Comparison of ENCODE assay signal across 18 cellular contexts in the genomic region with DNA sequence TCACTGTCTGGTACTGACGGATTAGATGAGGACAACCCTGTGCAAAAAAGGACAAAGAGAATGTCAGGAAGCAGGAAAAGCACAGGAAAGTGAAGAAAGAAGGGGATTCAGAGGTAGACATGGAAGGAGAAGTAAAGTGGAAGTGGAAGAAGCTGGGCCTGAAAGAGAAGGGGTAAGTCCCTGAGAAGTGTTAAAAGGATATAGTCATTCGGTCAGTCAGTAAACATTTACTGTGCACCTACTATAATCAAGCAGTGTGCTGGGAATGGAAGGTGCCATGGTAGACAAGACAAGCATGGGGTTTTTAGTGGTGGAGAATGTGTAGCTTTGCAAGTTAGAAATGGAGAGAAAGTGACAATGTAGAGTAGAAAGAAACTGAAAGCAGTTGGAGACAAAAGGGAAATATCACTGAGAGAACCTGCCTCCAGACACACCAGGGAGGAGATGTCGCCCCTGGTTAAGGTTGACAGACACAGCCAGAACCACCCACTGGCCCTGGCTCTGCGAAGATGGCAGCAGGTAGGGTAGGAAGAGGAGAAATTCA. TPM values are rescaled to one million over a fixed set of nuclear protein-coding genes. Genes with fewer than 3 reads are reported as not detected.
A peak's percentile ranks its signal among the peaks of the same experiment; 100 is the strongest.
DNase-seq lines count a peak whose midpoint lies in the region; ATAC-seq, FAIRE-seq and TF ChIP-seq lines count a peak whose summit lies in the region.
"Had no signal": no experiment of that assay in that cellular context is flagged by ENCODE, and none has a peak within 500 bp of the region (broad histone marks: within the 10 kb centered on the region; RNA-seq: fewer than 3 reads in every experiment).

No MANE protein-coding gene starts in this region.

- no peaks in the 10 kb centered on the region for H3K9me3 Mint-ChIP-seq in T-helper 2 cell treated with Interferon-gamma antibody and Interleukin-4, amounts not matched to agents 5 μg/mL and 100 μg/mL, for 36 hours
- H3K9me3 Mint-ChIP-seq in dendritic cell treated with granulocyte-macrophage colony-stimulating factor and Interleukin-4, amounts not matched to agents 40 ng/mL and 50 ng/mL, for 4 days, result no peaks in the 10 kb centered on the region
- H3K9me3 Mint-ChIP-seq in stimulated activated naive B cell treated with anti-CD40 and anti-IgM and Interleukin-4, amounts not matched to agents 10 μg/mL and 1 μg/mL and 100 μg/mL, for 72 hours, result no peaks in the 10 kb centered on the region

- H3K4me1 ChIP-seq in HepG2 (ENCODE audit: insufficient read depth, low read length), result peaks cover 13% of the 10 kb centered on the region
- H3K4me1 ChIP-seq in right lobe of liver, result peaks cover 0 to 9% (median 0%) of the 10 kb centered on the region in 4 donors

- no peak overlapping the region for H2AFZ ChIP-seq in HepG2 (ENCODE audit: low read length)

- H3K79me2 ChIP-seq in HepG2 (ENCODE audit: insufficient read depth, low read length), result peaks cover 9% of the 10 kb centered on the region

- no peaks in the 10 kb centered on the region for H3K27me3 Mint-ChIP-seq in T-helper 2 cell treated with Interferon-gamma antibody and Interleukin-4, amounts not matched to agents 5 μg/mL and 100 μg/mL, for 36 hours (ENCODE audit: low read depth)
- no peaks in the 10 kb centered on the region for H3K27me3 Mint-ChIP-seq in dendritic cell treated with granulocyte-macrophage colony-stimulating factor and Interleukin-4, amounts not matched to agents 40 ng/mL and 50 ng/mL, for 4 days
- no peaks in the 10 kb centered on the region for H3K27me3 Mint-ChIP-seq in stimulated activated naive B cell treated with anti-CD40 and anti-IgM and Interleukin-4, amounts not matched to agents 10 μg/mL and 1 μg/mL and 100 μg/mL, for 72 hours

- H3K9me3 ChIP-seq in HepG2 (ENCODE audit: low read length) (no peaks in the 10 kb centered on the region), right lobe of liver (no peaks in the 10 kb centered on the region)
- H3K9me3 ChIP-seq: BLaER1 had no signal

- FAIRE-seq in HepG2 (lab: Jason Lieb, UNC), result no peak
- FAIRE-seq: GM12891, GM18507 had no signal

- H3K36me3 Mint-ChIP-seq in T-helper 2 cell treated with Interferon-gamma antibody and Interleukin-4, amounts not matched to agents 5 μg/mL and 100 μg/mL, for 36 hours (ENCODE audit: low read depth), result peaks cover 1% of the 10 kb centered on the region
- H3K36me3 Mint-ChIP-seq in dendritic cell treated with granulocyte-macrophage colony-stimulating factor and Interleukin-4, amounts not matched to agents 40 ng/mL and 50 ng/mL, for 4 days (ENCODE audit: low read depth), result peaks cover 15% of the 10 kb centered on the region
- peaks cover 0 to 4% of the 10 kb centered on the region in 2 donors for H3K36me3 Mint-ChIP-seq in stimulated activated naive B cell treated with anti-CD40 and anti-IgM and Interleukin-4, amounts not matched to agents 10 μg/mL and 1 μg/mL and 100 μg/mL, for 72 hours

- TF ChIP-seq POLR2A in HepG2 (IDR thresholded peaks at IDR 0.05; ENCODE audit: insufficient read depth in 1 of 2, low read depth in 2 of 2, low read length in 2 of 2) (no peak), right lobe of liver (IDR thresholded peaks at IDR 0.05) (no peak)

- H3K4me3 ChIP-seq in HepG2 (replicated peaks in 1 of 3; ENCODE audit: insufficient read depth in 1 of 3, low read depth in 2 of 3, low read length in 3 of 3) (no peak overlapping the region), right lobe of liver (no peak overlapping the region)
- H3K4me3 ChIP-seq: BLaER1 had no signal

- peak overlapping the region; percentile 45 for H3K27ac Mint-ChIP-seq in T-helper 2 cell treated with Interferon-gamma antibody and Interleukin-4, amounts not matched to agents 5 μg/mL and 100 μg/mL, for 36 hours
- peak overlapping the region; percentile 0 for H3K27ac Mint-ChIP-seq in dendritic cell treated with granulocyte-macrophage colony-stimulating factor and Interleukin-4, amounts not matched to agents 40 ng/mL and 50 ng/mL, for 4 days
- peak overlapping the region; percentile 26 for H3K27ac Mint-ChIP-seq in stimulated activated naive B cell treated with anti-CD40 and anti-IgM and Interleukin-4, amounts not matched to agents 10 μg/mL and 1 μg/mL and 100 μg/mL, for 72 hours

- ATAC-seq in HepG2 (no peak), right lobe of liver (no peak), HG02884 (IDR thresholded peaks at IDR 0.05; ENCODE audit: unreplicated experiment) (no peak)
- ATAC-seq in stimulated activated naive B cell treated with anti-CD40 and anti-IgM and Interleukin-4, amounts not matched to agents 10 μg/mL and 1 μg/mL and 100 μg/mL, for 72 hours (replicated peaks), result no peak
- ATAC-seq: Panc1, Right ventricle myocardium inferior had no signal

- intact Hi-C loops in HepG2 (cut with micrococcal nuclease; ENCODE audit: unreplicated experiment) (no loop called here), right lobe of liver (cut with DNase I) (loop anchor here (5.0 kb wide), 1 partner anchor 44 kb away; no protein-coding TSS in a partner anchor)
- intact Hi-C loops in dendritic cell treated with granulocyte-macrophage colony-stimulating factor and Interleukin-4, amounts not matched to agents 40 ng/mL and 50 ng/mL, for 4 days (cut with micrococcal nuclease), result loop anchor here (2.0 kb wide), 1 partner anchor 115 kb away; no protein-coding TSS in a partner anchor

- 90% methylated on average over 4 of the region's 4 CpGs for WGBS in HepG2 (ENCODE audit: low lambda C conversion rate)
- 73% methylated on average over 3 of the region's 4 CpGs for WGBS in right lobe of liver (ENCODE audit: insufficient coverage, low coverage, low lambda C conversion rate, missing lambda C conversion rate)

- POLR2A ChIA-PET in HepG2 (lab: Yijun Ruan, JAX), result interaction anchor here (1.7 kb wide), 1 partner anchor 51 kb away, joined by 5 read pairs; the partner anchor contains the start of gene SCRN2

- H3K9ac ChIP-seq in HepG2 (ENCODE audit: insufficient read depth, low read depth, low read length), result no peak overlapping the region
- H3K9ac ChIP-seq: BLaER1, KMS-11 had no signal

- TF ChIP-seq RAD21 in HepG2 (CRISPR knock-in tag; IDR thresholded peaks at IDR 0.05), result no peak

- H3K27ac ChIP-seq in HepG2 (ENCODE audit: extremely low read length, insufficient read depth, low read length) (no peak overlapping the region), right lobe of liver (no peak overlapping the region)
- H3K27ac ChIP-seq: BLaER1, KMS-11 had no signal

- no peak for TF ChIP-seq CTCF in HepG2 (CRISPR knock-in tag; IDR thresholded peaks at IDR 0.05)
- no peak for TF ChIP-seq CTCF in right lobe of liver (IDR thresholded peaks at IDR 0.05)

- peaks cover 20% of the 10 kb centered on the region for H3K4me1 Mint-ChIP-seq in T-helper 2 cell treated with Interferon-gamma antibody and Interleukin-4, amounts not matched to agents 5 μg/mL and 100 μg/mL, for 36 hours (ENCODE audit: low read depth)
- H3K4me1 Mint-ChIP-seq in dendritic cell treated with granulocyte-macrophage colony-stimulating factor and Interleukin-4, amounts not matched to agents 40 ng/mL and 50 ng/mL, for 4 days (ENCODE audit: low read depth), result peaks cover 35% of the 10 kb centered on the region
- peaks cover 18 to 31% of the 10 kb centered on the region in 2 donors for H3K4me1 Mint-ChIP-seq in stimulated activated naive B cell treated with anti-CD40 and anti-IgM and Interleukin-4, amounts not matched to agents 10 μg/mL and 1 μg/mL and 100 μg/mL, for 72 hours

- H3K36me3 ChIP-seq in HepG2 (replicated peaks in 1 of 2; ENCODE audit: control insufficient read depth in 1 of 2, insufficient read depth in 2 of 2, low read length in 2 of 2) (no peaks in the 10 kb centered on the region), right lobe of liver (no peaks in the 10 kb centered on the region)
- H3K36me3 ChIP-seq: BLaER1 had no signal

- TF ChIP-seq EP300 in HepG2 (IDR thresholded peaks at IDR 0.05; ENCODE audit: low read depth in 2 of 2, low read length in 2 of 2) (no peak), HepG2 (CRISPR knock-in tag; IDR thresholded peaks at IDR 0.05; ENCODE audit: borderline replicate concordance) (no peak)

- in situ Hi-C loops in HepG2 (cut with HindIII; ENCODE audit: extremely low pct_ligation_motif_present, low pct_unique_long_range_greater_than_20kb), result loop anchor here (5.0 kb wide), 1 partner anchor 49 kb away; the partner anchor contains the start of gene SCRN2

- CTCF ChIA-PET in HepG2 (lab: Yijun Ruan, JAX; ENCODE audit: low intra/inter-chr PET ratio, low total read pairs), result interaction anchor here (5.7 kb wide), 1 partner anchor 49 kb away, joined by 162 read pairs; the partner anchor contains the start of gene SCRN2

- H3K27me3 ChIP-seq in HepG2 (ENCODE audit: control insufficient read depth in 1 of 2, insufficient read depth in 2 of 2, low read length in 2 of 2) (no peaks in the 10 kb centered on the region; a peak in 1 of 5 replicates), right lobe of liver (no peaks in the 10 kb centered on the region)
- H3K27me3 ChIP-seq: BLaER1 had no signal

- no peak overlapping the region for H3K4me2 ChIP-seq in HepG2 (ENCODE audit: low read depth, low read length)
- H3K4me2 ChIP-seq: BLaER1, KMS-11 had no signal

- DNase-seq in T-helper 2 cell treated with Interferon-gamma antibody and Interleukin-4, amounts not matched to agents 5 μg/mL and 100 μg/mL, for 36 hours (ENCODE audit: low spot score), result no peak
- no peak for DNase-seq in T-helper 2 cell
- DNase-seq in HepG2 (ENCODE audit: low spot score), result no peak
- DNase-seq in right lobe of liver, result no peak
- no peak for DNase-seq in stimulated activated naive B cell treated with anti-CD40 and anti-IgM and Interleukin-4, amounts not matched to agents 10 μg/mL and 1 μg/mL and 100 μg/mL, for 72 hours
- DNase-seq in putamen (ENCODE audit: low spot score), result no peak
- DNase-seq: DMS 273 treated with DMSO at 0.1 percent for 48 hours, GDM1, NCI-H1092 treated with DMSO at 0.1 percent for 48 hours, NCI-H524 had no signal

- H4K20me1 ChIP-seq in HepG2 (ENCODE audit: insufficient read depth, low read length), result no peaks in the 10 kb centered on the region
- H4K20me1 ChIP-seq: BLaER1 had no signal

- no peak overlapping the region for H3K4me3 Mint-ChIP-seq in T-helper 2 cell treated with Interferon-gamma antibody and Interleukin-4, amounts not matched to agents 5 μg/mL and 100 μg/mL, for 36 hours
- H3K4me3 Mint-ChIP-seq in dendritic cell treated with granulocyte-macrophage colony-stimulating factor and Interleukin-4, amounts not matched to agents 40 ng/mL and 50 ng/mL, for 4 days, result no peak overlapping the region
- H3K4me3 Mint-ChIP-seq in stimulated activated naive B cell treated with anti-CD40 and anti-IgM and Interleukin-4, amounts not matched to agents 10 μg/mL and 1 μg/mL and 100 μg/mL, for 72 hours, result peak overlapping the region; percentile 9 to 33

- no TSS peak for BruUV-seq in HepG2 (replicated peaks; lab: Mats Ljungman, UMichigan)

RNA-seq across cellular contexts. Expression of gene SP2, which starts 4.4 kb away (rescaled TPM):
- total RNA-seq in HepG2 (2016; rRNA removed; fragmentation: Illumina TruSeq; extraction: Trizol) (1.4 and 1.5 TPM in 2 replicates), right lobe of liver (1 to 10 TPM; 3.1 to 7.9 (median 5.5) TPM)
- 0.44 and 0.71 TPM in 2 replicates for total RNA-seq in HepG2 (2016; cell fraction: cytosol; rRNA removed; fragmentation: Illumina TruSeq; extraction: Trizol; ENCODE audit: low read depth)
- 1.1 and 1.3 TPM in 2 replicates for total RNA-seq in HepG2 (2016; cell fraction: insoluble cytoplasmic fraction; rRNA removed; fragmentation: Illumina TruSeq; extraction: Trizol)
- total RNA-seq in HepG2 (2016; cell fraction: membrane; rRNA removed; fragmentation: Illumina TruSeq; extraction: Trizol), result 2.2 and 2.7 TPM in 2 replicates
- total RNA-seq in HepG2 (2016; cell fraction: nucleus; rRNA removed; fragmentation: Illumina TruSeq; extraction: Trizol), result 1.6 and 2.4 TPM in 2 replicates
- polyA plus RNA-seq in HepG2 (2011; rRNA removed), result 4.2 and 4.8 TPM in 2 replicates
- polyA plus RNA-seq in HepG2 (2011; cell fraction: cytosol; rRNA removed), result 1.9 and 2.3 TPM in 2 replicates
- 13.9 and 14.8 TPM in 2 replicates for polyA plus RNA-seq in HepG2 (2011; cell fraction: nucleus; rRNA removed)
- polyA plus RNA-seq in HepG2 (2012), result 10.5 and 11.9 TPM in 2 replicates
- 1.5 and 1.9 TPM in 2 replicates for polyA plus RNA-seq in HepG2 (2016; cell fraction: cytosol; fragmentation: Illumina TruSeq; extraction: Trizol; ENCODE audit: low read depth)
- 6.9 and 11.6 TPM in 2 replicates for polyA plus RNA-seq in HepG2 (2016; cell fraction: insoluble cytoplasmic fraction; fragmentation: Illumina TruSeq; extraction: Trizol; ENCODE audit: low read depth)
- polyA plus RNA-seq in HepG2 (2016; cell fraction: membrane; fragmentation: Illumina TruSeq; extraction: Trizol; ENCODE audit: low read depth), result 4.2 and 5.0 TPM in 2 replicates
- 12.2 and 15.0 TPM in 2 replicates for polyA plus RNA-seq in HepG2 (2016; cell fraction: nucleus; fragmentation: Illumina TruSeq; extraction: Trizol; ENCODE audit: insufficient read depth, low read depth)
- 4.3 and 7.9 TPM in 2 replicates for polyA minus RNA-seq in HepG2 (2011; rRNA and poly(A)+ RNA removed; ENCODE audit: low replicate concordance)
- polyA minus RNA-seq in HepG2 (2011; cell fraction: cytosol; rRNA and poly(A)+ RNA removed), result 2.9 and 5.7 TPM in 2 replicates
- polyA minus RNA-seq in HepG2 (2011; cell fraction: nucleus; rRNA and poly(A)+ RNA removed), result 3.1 and 3.5 TPM in 2 replicates

RNA-seq across cellular contexts. Expression of gene SP6, which starts 40.7 kb away (rescaled TPM):
- total RNA-seq in HepG2 (2016; rRNA removed; fragmentation: Illumina TruSeq; extraction: Trizol) (0.07 TPM in 1 of 2 replicates, not detected in the other), right lobe of liver (under 1 TPM in 3 of 6 experiments, not detected in 3; 0.09 to 0.12 (median 0.11) TPM)
- total RNA-seq in HepG2 (2016; cell fraction: cytosol; rRNA removed; fragmentation: Illumina TruSeq; extraction: Trizol; ENCODE audit: low read depth), result not detected in 2 replicates
- 0.04 TPM in 1 of 2 replicates, not detected in the other for total RNA-seq in HepG2 (2016; cell fraction: insoluble cytoplasmic fraction; rRNA removed; fragmentation: Illumina TruSeq; extraction: Trizol)
- 0.03 and 0.10 TPM in 2 replicates for total RNA-seq in HepG2 (2016; cell fraction: membrane; rRNA removed; fragmentation: Illumina TruSeq; extraction: Trizol)
- total RNA-seq in HepG2 (2016; cell fraction: nucleus; rRNA removed; fragmentation: Illumina TruSeq; extraction: Trizol), result not detected in 2 replicates
- 0.07 and 0.09 TPM in 2 replicates for polyA plus RNA-seq in HepG2 (2011; rRNA removed)
- polyA plus RNA-seq in HepG2 (2011; cell fraction: cytosol; rRNA removed), result 0.05 and 0.07 TPM in 2 replicates
- polyA plus RNA-seq in HepG2 (2011; cell fraction: nucleus; rRNA removed), result 0.19 and 0.28 TPM in 2 replicates
- 0.09 TPM in 2 replicates for polyA plus RNA-seq in HepG2 (2012)
- not detected in 2 replicates for polyA plus RNA-seq in HepG2 (2016; cell fraction: cytosol; fragmentation: Illumina TruSeq; extraction: Trizol; ENCODE audit: low read depth)
- 0.09 TPM in 1 of 2 replicates, not detected in the other for polyA plus RNA-seq in HepG2 (2016; cell fraction: insoluble cytoplasmic fraction; fragmentation: Illumina TruSeq; extraction: Trizol; ENCODE audit: low read depth)
- not detected in 2 replicates for polyA plus RNA-seq in HepG2 (2016; cell fraction: membrane; fragmentation: Illumina TruSeq; extraction: Trizol; ENCODE audit: low read depth)
- polyA plus RNA-seq in HepG2 (2016; cell fraction: nucleus; fragmentation: Illumina TruSeq; extraction: Trizol; ENCODE audit: insufficient read depth, low read depth), result 0.15 and 0.19 TPM in 2 replicates
- 0.04 and 0.05 TPM in 2 replicates for polyA minus RNA-seq in HepG2 (2011; rRNA and poly(A)+ RNA removed; ENCODE audit: low replicate concordance)
- not detected in 2 replicates for polyA minus RNA-seq in HepG2 (2011; cell fraction: cytosol; rRNA and poly(A)+ RNA removed)
- polyA minus RNA-seq in HepG2 (2011; cell fraction: nucleus; rRNA and poly(A)+ RNA removed), result not detected in 2 replicates

RNA-seq across cellular contexts. Expression of gene PNPO, which starts 49.8 kb away (rescaled TPM):
- 63.3 and 110 TPM in 2 replicates for total RNA-seq in HepG2 (2016; rRNA removed; fragmentation: Illumina TruSeq; extraction: Trizol)
- 8.6 and 9.4 TPM in 2 replicates for total RNA-seq in HepG2 (2016; cell fraction: cytosol; rRNA removed; fragmentation: Illumina TruSeq; extraction: Trizol; ENCODE audit: low read depth)
- total RNA-seq in HepG2 (2016; cell fraction: insoluble cytoplasmic fraction; rRNA removed; fragmentation: Illumina TruSeq; extraction: Trizol), result 66.0 and 103 TPM in 2 replicates
- total RNA-seq in HepG2 (2016; cell fraction: membrane; rRNA removed; fragmentation: Illumina TruSeq; extraction: Trizol), result 30.0 and 31.1 TPM in 2 replicates
- 31.0 and 31.3 TPM in 2 replicates for total RNA-seq in HepG2 (2016; cell fraction: nucleus; rRNA removed; fragmentation: Illumina TruSeq; extraction: Trizol)
- 47.9 and 48.1 TPM in 2 replicates for polyA plus RNA-seq in HepG2 (2011; rRNA removed)
- 42.3 and 49.3 TPM in 2 replicates for polyA plus RNA-seq in HepG2 (2011; cell fraction: cytosol; rRNA removed)
- 24.7 and 35.1 TPM in 2 replicates for polyA plus RNA-seq in HepG2 (2011; cell fraction: nucleus; rRNA removed)
- 19.7 and 25.0 TPM in 2 replicates for polyA plus RNA-seq in HepG2 (2012)
- 4.4 and 5.2 TPM in 2 replicates for polyA plus RNA-seq in HepG2 (2016; cell fraction: cytosol; fragmentation: Illumina TruSeq; extraction: Trizol; ENCODE audit: low read depth)
- polyA plus RNA-seq in HepG2 (2016; cell fraction: insoluble cytoplasmic fraction; fragmentation: Illumina TruSeq; extraction: Trizol; ENCODE audit: low read depth), result 60.3 and 63.0 TPM in 2 replicates
- polyA plus RNA-seq in HepG2 (2016; cell fraction: membrane; fragmentation: Illumina TruSeq; extraction: Trizol; ENCODE audit: low read depth), result 18.9 and 19.7 TPM in 2 replicates
- polyA plus RNA-seq in HepG2 (2016; cell fraction: nucleus; fragmentation: Illumina TruSeq; extraction: Trizol; ENCODE audit: insufficient read depth, low read depth), result 38.2 and 38.8 TPM in 2 replicates
- polyA minus RNA-seq in HepG2 (2011; rRNA and poly(A)+ RNA removed; ENCODE audit: low replicate concordance), result 64.3 and 90.4 TPM in 2 replicates
- polyA minus RNA-seq in HepG2 (2011; cell fraction: cytosol; rRNA and poly(A)+ RNA removed), result 33.1 and 41.3 TPM in 2 replicates
- polyA minus RNA-seq in HepG2 (2011; cell fraction: nucleus; rRNA and poly(A)+ RNA removed), result 24.2 and 35.4 TPM in 2 replicates
- 100 to 1,000 TPM in 5 of 6 experiments, 10 to 100 TPM in 1; 85.0 to 151 (median 124) TPM for total RNA-seq in right lobe of liver

RNA-seq across cellular contexts. Expression of gene SCRN2, which starts 50.5 kb away (rescaled TPM):
- total RNA-seq in HepG2 (2016; rRNA removed; fragmentation: Illumina TruSeq; extraction: Trizol) (15.0 and 29.5 TPM in 2 replicates), right lobe of liver (10 to 100 TPM; 18.1 to 25.7 (median 19.6) TPM)
- total RNA-seq in HepG2 (2016; cell fraction: cytosol; rRNA removed; fragmentation: Illumina TruSeq; extraction: Trizol; ENCODE audit: low read depth), result 14.0 and 15.6 TPM in 2 replicates
- total RNA-seq in HepG2 (2016; cell fraction: insoluble cytoplasmic fraction; rRNA removed; fragmentation: Illumina TruSeq; extraction: Trizol), result 14.9 and 29.8 TPM in 2 replicates
- 9.4 and 10.4 TPM in 2 replicates for total RNA-seq in HepG2 (2016; cell fraction: membrane; rRNA removed; fragmentation: Illumina TruSeq; extraction: Trizol)
- 38.4 and 39.4 TPM in 2 replicates for total RNA-seq in HepG2 (2016; cell fraction: nucleus; rRNA removed; fragmentation: Illumina TruSeq; extraction: Trizol)
- polyA plus RNA-seq in HepG2 (2011; rRNA removed), result 21.7 and 28.6 TPM in 2 replicates
- polyA plus RNA-seq in HepG2 (2011; cell fraction: cytosol; rRNA removed), result 12.8 and 18.6 TPM in 2 replicates
- polyA plus RNA-seq in HepG2 (2011; cell fraction: nucleus; rRNA removed), result 254 and 255 TPM in 2 replicates
- polyA plus RNA-seq in HepG2 (2012), result 16.2 and 19.4 TPM in 2 replicates
- 2.8 and 3.6 TPM in 2 replicates for polyA plus RNA-seq in HepG2 (2016; cell fraction: cytosol; fragmentation: Illumina TruSeq; extraction: Trizol; ENCODE audit: low read depth)
- 11.1 and 13.6 TPM in 2 replicates for polyA plus RNA-seq in HepG2 (2016; cell fraction: insoluble cytoplasmic fraction; fragmentation: Illumina TruSeq; extraction: Trizol; ENCODE audit: low read depth)
- polyA plus RNA-seq in HepG2 (2016; cell fraction: membrane; fragmentation: Illumina TruSeq; extraction: Trizol; ENCODE audit: low read depth), result 4.4 and 5.4 TPM in 2 replicates
- 76.0 and 78.1 TPM in 2 replicates for polyA plus RNA-seq in HepG2 (2016; cell fraction: nucleus; fragmentation: Illumina TruSeq; extraction: Trizol; ENCODE audit: insufficient read depth, low read depth)
- 22.3 and 32.7 TPM in 2 replicates for polyA minus RNA-seq in HepG2 (2011; rRNA and poly(A)+ RNA removed; ENCODE audit: low replicate concordance)
- 4.6 and 7.0 TPM in 2 replicates for polyA minus RNA-seq in HepG2 (2011; cell fraction: cytosol; rRNA and poly(A)+ RNA removed)
- polyA minus RNA-seq in HepG2 (2011; cell fraction: nucleus; rRNA and poly(A)+ RNA removed), result 42.1 and 48.9 TPM in 2 replicates

Comparison
In these comparisons a context has a peak if more than half of its experiments do, and no peak if none do; other contexts are left out.
1. H3K4me3 Mint-ChIP-seq: peak in stimulated activated naive B cell treated with anti-CD40 and anti-IgM and Interleukin-4, amounts not matched to agents 10 μg/mL and 1 μg/mL and 100 μg/mL, for 72 hours (2 of 2); none in T-helper 2 cell treated with Interferon-gamma antibody and Interleukin-4, amounts not matched to agents 5 μg/mL and 100 μg/mL, for 36 hours (single experiment) and dendritic cell treated with granulocyte-macrophage colony-stimulating factor and Interleukin-4, amounts not matched to agents 40 ng/mL and 50 ng/mL, for 4 days (single experiment).
2. Peak in every context shown above with its lines, with median percentiles within 50 percentile points of each other: H3K27ac Mint-ChIP-seq.